ENCODE assay signal across 8 cellular contexts in genomic region chr2:152030596-152031328, GRCh38.
DNase-seq lines count a peak whose midpoint lies in the region; ATAC-seq and TF ChIP-seq lines count a peak whose summit lies in the region.
"Not testable (repeated sequence)": the region's sequence is repeated elsewhere in the genome, so short reads cannot be mapped to it uniquely, and the experiment has no call there.

No MANE protein-coding gene starts in this region.

- not testable (repeated sequence) for H3K4me3 ChIP-seq in right lobe of liver

- not testable (repeated sequence) for H3K9me3 ChIP-seq in right lobe of liver

- not testable (repeated sequence) for H3K4me1 ChIP-seq in right lobe of liver

- DNase-seq in AML-193 (lab: John Stamatoyannopoulos, UW) (peak; percentile 93), SIG-M5 (lab: John Stamatoyannopoulos, UW) (peak; percentile 67)
- not testable (repeated sequence) for DNase-seq in right lobe of liver

- ATAC-seq in GM18511 (IDR thresholded peaks at IDR 0.05; ENCODE audit: unreplicated experiment) (peak; percentile 65), GM19452 (IDR thresholded peaks at IDR 0.05; ENCODE audit: unreplicated experiment) (peak; percentile 52), HG02588 (IDR thresholded peaks at IDR 0.05; ENCODE audit: unreplicated experiment) (peak; percentile 64), HG03095 (IDR thresholded peaks at IDR 0.05; ENCODE audit: unreplicated experiment) (peak; percentile 52), HG03575 (IDR thresholded peaks at IDR 0.05; ENCODE audit: extremely low read depth, insufficient number of reproducible peaks, low FRiP score, unreplicated experiment) (peak; percentile 39), right lobe of liver (peak; percentile 21 to 56 (median 38))

- intact Hi-C loops in right lobe of liver (cut with DNase I), result loop anchor here in 1 of 2 donors (10.0 kb wide), 1 partner anchor 604 kb away; no protein-coding TSS in a partner anchor

- not testable (repeated sequence) for H3K27ac ChIP-seq in right lobe of liver

- H3K27me3 ChIP-seq in right lobe of liver, result not testable (repeated sequence)

- WGBS in right lobe of liver (ENCODE audit: insufficient coverage, low coverage, low lambda C conversion rate, missing lambda C conversion rate), result 69% methylated on average over 3 of the region's 4 CpGs

- not testable (repeated sequence) for TF ChIP-seq CTCF in right lobe of liver (IDR thresholded peaks at IDR 0.05)

- not testable (repeated sequence) for H3K36me3 ChIP-seq in right lobe of liver

- TF ChIP-seq POLR2A in right lobe of liver (IDR thresholded peaks at IDR 0.05), result not testable (repeated sequence)
